ENCODE assay signal across 13 cellular contexts in the genomic region with DNA sequence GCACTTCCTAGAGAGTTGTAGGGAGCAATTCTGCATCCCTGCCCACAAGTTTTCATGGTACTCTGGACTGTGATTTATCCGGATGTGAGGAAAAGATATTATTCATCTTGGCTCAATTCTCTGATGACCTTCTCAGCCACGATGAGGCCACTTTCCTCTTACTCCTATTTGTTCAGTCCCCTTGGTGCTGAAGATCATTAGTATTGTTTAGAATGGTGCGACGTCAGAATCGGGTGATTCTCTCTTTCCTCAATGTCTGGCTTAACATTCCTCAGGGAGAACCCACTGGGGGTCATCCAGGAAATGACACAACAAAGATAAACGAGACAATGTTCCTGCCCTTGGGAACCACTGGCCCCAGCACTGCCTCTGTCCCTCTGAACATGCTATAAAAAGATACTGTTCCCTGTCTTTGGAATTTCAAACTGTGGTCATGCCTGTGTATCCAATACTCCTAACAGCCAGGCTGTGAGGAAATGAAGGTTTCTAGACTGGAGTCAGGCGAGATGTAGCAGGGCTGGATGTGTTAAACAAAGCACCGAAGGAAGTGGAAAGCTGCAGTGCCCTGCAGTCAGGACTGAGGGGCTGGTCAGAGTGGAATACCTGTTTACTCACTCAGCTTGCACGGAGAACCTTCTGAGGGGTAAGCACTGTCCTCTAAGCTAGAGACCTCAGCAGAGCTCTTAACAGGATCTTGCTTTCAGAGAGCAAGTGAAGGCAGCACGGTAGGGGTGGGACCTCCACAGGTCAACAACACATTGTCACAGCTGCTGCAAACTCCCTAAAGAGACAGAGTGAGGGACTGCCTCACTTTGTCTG. TPM values are rescaled to one million over a fixed set of nuclear protein-coding genes. Genes with fewer than 3 reads are reported as not detected.
DNase-seq lines count a peak whose midpoint lies in the region; TF ChIP-seq lines count a peak whose summit lies in the region.
"Had no signal": no experiment of that assay in that cellular context is flagged by ENCODE, and none has a peak within 500 bp of the region (broad histone marks: within the 10 kb centered on the region; RNA-seq: fewer than 3 reads in every experiment).

No MANE protein-coding gene starts in this region.

- no peak overlapping the region for H3K4me3 ChIP-seq in fibroblast of mammary gland (ENCODE audit: control insufficient read depth, low read depth, low read length)
- H3K4me3 ChIP-seq: GM12878, ovary had no signal

- TF ChIP-seq CTCF in fibroblast of mammary gland (conservative IDR thresholded peaks at IDR 0.05; ENCODE audit: control insufficient read depth, insufficient read depth, low read depth, low read length) = no peak

- DNase-seq in AG08396 (ENCODE audit: low spot score) (peak; percentile 60), NCI-H226 (peak; percentile 17), fibroblast of mammary gland (ENCODE audit: low read depth) (peak; percentile 93), myocyte (ENCODE audit: low read depth) (peak; percentile 62), NAMALWA (ENCODE audit: low spot score) (no peak), SIG-M5 treated with dmso at 0.1 percent for 504 hours (lab: John Stamatoyannopoulos, UW; ENCODE audit: unreplicated experiment) (no peak), putamen (ENCODE audit: low spot score) (no peak)
- no peak for DNase-seq in stimulated activated CD4-positive, alpha-beta T cell treated with anti-CD3 and anti-CD28 coated beads, Interleukin-4, amount 100 ng/mL, for 4 hours
- DNase-seq: activated CD8-positive, alpha-beta memory T cell treated with anti-CD3 and anti-CD28 coated beads for 24 hours; CD4-positive, alpha-beta memory T cell; NCI-H1694 treated with DMSO at 0.1 percent for 48 hours had no signal

RNA-seq across cellular contexts. Expression of a gene that starts 12.9 kb away (rescaled TPM):
- 0.68 and 0.86 TPM in 2 replicates for total RNA-seq in myocyte
- polyA plus RNA-seq in myocyte (2012) = 4.5 TPM
- total RNA-seq: CD4-positive, alpha-beta memory T cell; GM12878 had no signal
- polyA plus RNA-seq: CD4-positive, alpha-beta memory T cell had no signal

Comparison
In these comparisons a context has a peak if more than half of its experiments do, and no peak if none do; other contexts are left out.
1. DNase-seq: peak in AG08396 (single experiment), NCI-H226 (single experiment), fibroblast of mammary gland (single experiment) and myocyte (single experiment); none in stimulated activated CD4-positive, alpha-beta T cell treated with anti-CD3 and anti-CD28 coated beads, Interleukin-4, amount 100 ng/mL, for 4 hours (0 of 2), NAMALWA (single experiment), SIG-M5 treated with dmso at 0.1 percent for 504 hours (single experiment) and putamen (single experiment).